1 cellular context compared by ENCODE assay signal in the genomic region with DNA sequence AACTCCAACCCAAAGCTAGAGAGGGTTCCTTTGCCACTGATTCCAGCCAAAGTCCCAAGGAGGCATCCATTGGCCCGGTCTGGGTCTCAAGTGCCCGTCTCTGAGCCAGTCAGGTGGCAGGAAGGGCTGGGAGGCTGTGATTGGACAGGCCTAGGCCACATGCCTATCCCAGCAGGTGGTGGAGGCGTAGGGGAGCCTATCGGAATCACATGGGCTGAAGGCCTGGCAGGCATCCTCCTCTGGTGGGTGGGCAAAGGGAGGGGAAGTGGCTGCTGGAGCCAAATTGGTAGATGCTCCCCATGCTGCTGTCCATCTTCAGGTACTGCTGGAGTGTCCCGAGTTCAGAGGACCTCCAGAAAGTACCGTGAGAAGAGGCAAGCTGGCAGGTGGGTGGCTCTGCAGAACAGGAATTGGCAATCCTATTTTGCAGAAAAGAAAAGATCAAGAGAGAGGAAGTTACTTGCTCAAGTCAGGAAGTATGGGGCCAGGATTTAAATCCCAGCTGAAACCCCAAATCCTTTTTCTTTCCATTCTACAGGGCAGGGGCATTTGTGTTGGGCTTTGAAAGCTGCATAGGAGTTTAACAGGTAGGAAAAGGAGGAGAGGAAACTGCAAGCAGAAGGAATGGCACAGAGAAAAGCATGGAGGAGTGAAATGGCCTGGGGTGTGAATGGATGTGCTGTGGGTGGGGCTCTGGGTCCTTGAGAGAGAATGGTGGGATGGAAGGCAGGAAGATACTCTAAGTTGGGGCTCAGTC.
TF ChIP-seq lines count a peak whose summit lies in the region.

No MANE protein-coding gene starts in this region.

TF ChIP-seq in HepG2, 621 proteins besides CTCF, POLR2A, EP300 and RAD21:
- TF ChIP-seq ZNF350 (CRISPR knock-in tag; IDR thresholded peaks at IDR 0.05; ENCODE audit: borderline replicate concordance, low read depth): no peak
- 0 out of 2 replicates have a peak, but pooled peaks have one; percentile 7 for TF ChIP-seq ZNF709 (CRISPR knock-in tag; IDR thresholded peaks at IDR 0.05)
- no peak for TF ChIP-seq ZNF660 (CRISPR knock-in tag; IDR thresholded peaks at IDR 0.05; ENCODE audit: borderline replicate concordance, low read depth)
- TF ChIP-seq, protein P1, sequence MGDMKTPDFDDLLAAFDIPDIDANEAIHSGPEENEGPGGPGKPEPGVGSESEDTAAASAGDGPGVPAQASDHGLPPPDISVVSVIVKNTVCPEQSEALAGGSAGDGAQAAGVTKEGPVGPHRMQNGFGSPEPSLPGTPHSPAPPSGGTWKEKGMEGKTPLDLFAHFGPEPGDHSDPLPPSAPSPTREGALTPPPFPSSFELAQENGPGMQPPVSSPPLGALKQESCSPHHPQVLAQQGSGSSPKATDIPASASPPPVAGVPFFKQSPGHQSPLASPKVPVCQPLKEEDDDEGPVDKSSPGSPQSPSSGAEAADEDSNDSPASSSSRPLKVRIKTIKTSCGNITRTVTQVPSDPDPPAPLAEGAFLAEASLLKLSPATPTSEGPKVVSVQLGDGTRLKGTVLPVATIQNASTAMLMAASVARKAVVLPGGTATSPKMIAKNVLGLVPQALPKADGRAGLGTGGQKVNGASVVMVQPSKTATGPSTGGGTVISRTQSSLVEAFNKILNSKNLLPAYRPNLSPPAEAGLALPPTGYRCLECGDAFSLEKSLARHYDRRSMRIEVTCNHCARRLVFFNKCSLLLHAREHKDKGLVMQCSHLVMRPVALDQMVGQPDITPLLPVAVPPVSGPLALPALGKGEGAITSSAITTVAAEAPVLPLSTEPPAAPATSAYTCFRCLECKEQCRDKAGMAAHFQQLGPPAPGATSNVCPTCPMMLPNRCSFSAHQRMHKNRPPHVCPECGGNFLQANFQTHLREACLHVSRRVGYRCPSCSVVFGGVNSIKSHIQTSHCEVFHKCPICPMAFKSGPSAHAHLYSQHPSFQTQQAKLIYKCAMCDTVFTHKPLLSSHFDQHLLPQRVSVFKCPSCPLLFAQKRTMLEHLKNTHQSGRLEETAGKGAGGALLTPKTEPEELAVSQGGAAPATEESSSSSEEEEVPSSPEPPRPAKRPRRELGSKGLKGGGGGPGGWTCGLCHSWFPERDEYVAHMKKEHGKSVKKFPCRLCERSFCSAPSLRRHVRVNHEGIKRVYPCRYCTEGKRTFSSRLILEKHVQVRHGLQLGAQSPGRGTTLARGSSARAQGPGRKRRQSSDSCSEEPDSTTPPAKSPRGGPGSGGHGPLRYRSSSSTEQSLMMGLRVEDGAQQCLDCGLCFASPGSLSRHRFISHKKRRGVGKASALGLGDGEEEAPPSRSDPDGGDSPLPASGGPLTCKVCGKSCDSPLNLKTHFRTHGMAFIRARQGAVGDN (CRISPR knock-in tag; IDR thresholded peaks at IDR 0.05): peak; percentile 48
- TF ChIP-seq SOX5 (CRISPR knock-in tag; IDR thresholded peaks at IDR 0.05; ENCODE audit: borderline replicate concordance): no peak
- TF ChIP-seq ZKSCAN1 (IDR thresholded peaks at IDR 0.05; ENCODE audit: low read length): no peak
- no peak for TF ChIP-seq CHD2 (IDR thresholded peaks at IDR 0.05; ENCODE audit: low read depth, low read length)
- no peak for TF ChIP-seq HIVEP1 (CRISPR knock-in tag; IDR thresholded peaks at IDR 0.05)
- no peak for TF ChIP-seq ELF1 (CRISPR knock-in tag; IDR thresholded peaks at IDR 0.05)
- TF ChIP-seq ZNF567 (CRISPR knock-in tag; IDR thresholded peaks at IDR 0.05; ENCODE audit: borderline replicate concordance): no peak
- no peak for TF ChIP-seq CBX5 (CRISPR knock-in tag; IDR thresholded peaks at IDR 0.05; ENCODE audit: borderline replicate concordance)
- no peak for TF ChIP-seq TEAD2 (CRISPR knock-in tag; IDR thresholded peaks at IDR 0.05)
- TF ChIP-seq MIER3 (CRISPR knock-in tag; IDR thresholded peaks at IDR 0.05; ENCODE audit: borderline replicate concordance): no peak
- no peak for TF ChIP-seq MEF2D (CRISPR knock-in tag; IDR thresholded peaks at IDR 0.05)
- peak; percentile 20; the same call in 1 of the 2 replicates for TF ChIP-seq UBTF (CRISPR knock-in tag; IDR thresholded peaks at IDR 0.05)
- no peak for TF ChIP-seq CBX1 (IDR thresholded peaks at IDR 0.05; ENCODE audit: low read depth)
- no peak for TF ChIP-seq PAX8 (CRISPR knock-in tag; IDR thresholded peaks at IDR 0.05; ENCODE audit: borderline replicate concordance)
- no peak for TF ChIP-seq KMT2B (CRISPR knock-in tag; IDR thresholded peaks at IDR 0.05)
- TF ChIP-seq ZBTB46 (CRISPR knock-in tag; IDR thresholded peaks at IDR 0.05; ENCODE audit: borderline replicate concordance): no peak
- TF ChIP-seq ZNF772 (CRISPR knock-in tag; IDR thresholded peaks at IDR 0.05): no peak
- TF ChIP-seq ZNF629 (CRISPR knock-in tag; conservative IDR thresholded peaks at IDR 0.05): no peak
- TF ChIP-seq ZNF235 (CRISPR knock-in tag; IDR thresholded peaks at IDR 0.05; ENCODE audit: borderline replicate concordance): no peak
TF ChIP-seq in HepG2: peak in this region for 3.
